Comparison of ENCODE assay signal across 1 cellular context in the genomic region with DNA sequence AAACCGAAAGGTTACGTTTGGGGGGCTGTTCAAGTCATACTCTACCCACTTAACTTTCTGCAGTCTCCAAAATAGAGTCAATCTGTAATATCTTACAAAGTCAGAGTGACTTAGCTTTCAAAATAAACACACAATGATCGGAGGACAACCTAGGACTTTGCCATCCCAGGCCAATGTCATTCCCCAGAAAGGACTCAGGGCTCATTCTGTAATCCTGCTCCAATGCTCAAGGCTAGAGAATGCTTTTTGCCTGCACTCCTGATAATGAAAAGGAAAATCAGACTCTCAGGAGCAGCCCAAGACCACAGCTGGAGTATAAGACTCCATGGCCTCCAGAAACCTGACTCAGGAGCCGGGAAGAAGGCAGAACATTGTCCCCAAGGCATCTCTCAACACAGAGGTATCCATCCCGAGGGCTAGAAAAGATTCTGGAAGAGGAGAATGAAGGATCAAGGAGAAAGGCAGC.
TF ChIP-seq lines count a peak whose summit lies in the region.

No MANE protein-coding gene starts in this region.

TF ChIP-seq in IMR-90, 13 proteins besides CTCF, POLR2A, EP300 and RAD21:
- no peak for TF ChIP-seq MAZ (IDR thresholded peaks at IDR 0.05; ENCODE audit: borderline replicate concordance, low read depth, low read length)
